Comparison of ENCODE assay signal across 17 cellular contexts in genomic region chr5:131250749-131251148, GRCh38. TPM values are rescaled to one million over a fixed set of nuclear protein-coding genes. Genes with fewer than 3 reads are reported as not detected.
DNase-seq lines count a peak whose midpoint lies in the region; ATAC-seq lines count a peak whose summit lies in the region.
"Had no signal": no experiment of that assay in that cellular context is flagged by ENCODE, and none has a peak within 500 bp of the region (broad histone marks: within the 10 kb centered on the region; RNA-seq: fewer than 3 reads in every experiment).

No MANE protein-coding gene starts in this region.

- H3K9me3 Mint-ChIP-seq in activated naive CD4-positive, alpha-beta T cell treated with anti-CD3 and anti-CD28 coated beads, Interleukin-2, amount 50 U/mL, for 24 hours, result no peaks in the 10 kb centered on the region
- H3K9me3 Mint-ChIP-seq in T-cell, result peaks cover 0 to 2% (median 0%) of the 10 kb centered on the region in 3 donors
- H3K9me3 Mint-ChIP-seq in effector memory CD8-positive, alpha-beta T cell, result no peaks in the 10 kb centered on the region

- H3K4me1 Mint-ChIP-seq in activated naive CD4-positive, alpha-beta T cell treated with anti-CD3 and anti-CD28 coated beads, Interleukin-2, amount 50 U/mL, for 24 hours, result peaks cover 59% of the 10 kb centered on the region
- H3K4me1 Mint-ChIP-seq in T-cell, result peaks cover 51 to 57% (median 53%) of the 10 kb centered on the region in 3 donors
- peaks cover 30 to 49% of the 10 kb centered on the region in 2 donors for H3K4me1 Mint-ChIP-seq in effector memory CD8-positive, alpha-beta T cell (ENCODE audit: low read depth in 2 of 2)

- peak overlapping the region; percentile 95 for H3K27ac Mint-ChIP-seq in activated naive CD4-positive, alpha-beta T cell treated with anti-CD3 and anti-CD28 coated beads, Interleukin-2, amount 50 U/mL, for 24 hours
- peak overlapping the region; percentile 97 to 99 for H3K27ac Mint-ChIP-seq in T-cell
- peak overlapping the region; percentile 91 to 96 for H3K27ac Mint-ChIP-seq in effector memory CD8-positive, alpha-beta T cell

- no peak for DNase-seq in activated naive CD4-positive, alpha-beta T cell (lab: John Stamatoyannopoulos, UW)
- DNase-seq in T-cell, result no peak
- no peak for DNase-seq in effector memory CD8-positive, alpha-beta T cell
- DNase-seq: AML-193, cerebellar nuclear complex, DMS53, HCEC 1CT, KG1, mesenchymal stem cell, NCI-H1105 treated with DMSO at 0.1 percent for 48 hours, NCI-H446, occipital lobe had no signal

- ATAC-seq in T-cell (replicated peaks in 1 of 4) (no peak), HG02852 (IDR thresholded peaks at IDR 0.05; ENCODE audit: unreplicated experiment) (no peak), GM18861 (IDR thresholded peaks at IDR 0.05; ENCODE audit: unreplicated experiment) (no peak), HG03342 (IDR thresholded peaks at IDR 0.05; ENCODE audit: unreplicated experiment) (no peak)
- ATAC-seq in effector memory CD8-positive, alpha-beta T cell (replicated peaks), result no peak
- no peak for ATAC-seq in activated CD4-positive, CD25-positive, alpha-beta regulatory T cell treated with anti-CD3 and anti-CD28 coated beads, Interleukin-2, amount 50 U/mL, for 24 hours

- CTCF ChIA-PET in T-cell (lab: Charles Lee), result interaction anchor here (0.6 to 3.5 kb wide), 12 partner anchors 14 to 168 kb away, joined by 3 to 37 read pairs (median 4); partner anchors contain the start of gene CDC42SE2 (in 1 of the 2)

- no peaks in the 10 kb centered on the region for H3K27me3 Mint-ChIP-seq in activated naive CD4-positive, alpha-beta T cell treated with anti-CD3 and anti-CD28 coated beads, Interleukin-2, amount 50 U/mL, for 24 hours
- no peaks in the 10 kb centered on the region for H3K27me3 Mint-ChIP-seq in T-cell
- no peaks in the 10 kb centered on the region for H3K27me3 Mint-ChIP-seq in effector memory CD8-positive, alpha-beta T cell

- H3K4me3 Mint-ChIP-seq in activated naive CD4-positive, alpha-beta T cell treated with anti-CD3 and anti-CD28 coated beads, Interleukin-2, amount 50 U/mL, for 24 hours, result peak overlapping the region; percentile 84
- H3K4me3 Mint-ChIP-seq in T-cell, result peak overlapping the region; percentile 66 to 75 (median 74)
- peak overlapping the region; percentile 63 to 93 for H3K4me3 Mint-ChIP-seq in effector memory CD8-positive, alpha-beta T cell

- H3K36me3 Mint-ChIP-seq in activated naive CD4-positive, alpha-beta T cell treated with anti-CD3 and anti-CD28 coated beads, Interleukin-2, amount 50 U/mL, for 24 hours, result peaks cover 4% of the 10 kb centered on the region
- peaks cover under 1% of the 10 kb centered on the region for H3K36me3 Mint-ChIP-seq in T-cell
- peaks cover 23% of the 10 kb centered on the region for H3K36me3 Mint-ChIP-seq in effector memory CD8-positive, alpha-beta T cell (ENCODE audit: insufficient read depth)

- POLR2A ChIA-PET in T-cell (lab: Charles Lee), result interaction anchor here (0.5 to 6.0 kb wide), 13 partner anchors 9 to 415 kb away, joined by 3 to 84 read pairs (median 3); partner anchors contain the start of gene CDC42SE2 (in 1 of the 2)

RNA-seq across cellular contexts. Expression of gene CDC42SE2, which starts 13.1 kb away (rescaled TPM):
- total RNA-seq in T-cell, result 100 to 1,000 TPM; 229 to 259 (median 238) TPM
